18 cellular contexts compared by ENCODE assay signal in genomic region chr7:107686816-107687387, GRCh38.
"Had no signal": no experiment of that assay in that cellular context is flagged by ENCODE, and none has a peak within 500 bp of the region (broad histone marks: within the 10 kb centered on the region; RNA-seq: fewer than 3 reads in every experiment).

No MANE protein-coding gene starts in this region.

- H3K4me1 ChIP-seq: colonic mucosa, pancreas, prostate gland, right lobe of liver, stomach, uterus had no signal

- H3K9me3 ChIP-seq: colonic mucosa, pancreas, prostate gland, right lobe of liver, stomach, uterus had no signal

- ATAC-seq: pancreas, right lobe of liver had no signal

- H3K36me3 Mint-ChIP-seq: memory B cell, naive B cell, type B pancreatic cell had no signal

- H3K27ac Mint-ChIP-seq: nephron, type B pancreatic cell had no signal

- H3K4me3 ChIP-seq: colonic mucosa, pancreas, prostate gland, right lobe of liver, stomach, uterus had no signal

- H3K4me3 Mint-ChIP-seq: memory B cell, naive B cell, nephron, type B pancreatic cell had no signal

- H3K27ac ChIP-seq: colonic mucosa, pancreas, prostate gland, right lobe of liver, stomach, uterus had no signal

- H3K27me3 ChIP-seq: colonic mucosa, pancreas, right lobe of liver, stomach, uterus had no signal

- H3K36me3 ChIP-seq: colonic mucosa, pancreas, prostate gland, right lobe of liver, stomach, uterus had no signal

- DNase-seq: colonic mucosa; foreskin melanocyte; head of caudate nucleus; hippocampal formation; kidney glomerular epithelial cell; midbrain; naive B cell; occipital lobe; pancreas; right lobe of liver; stimulated activated CD4-positive, alpha-beta T cell treated with anti-CD3 and anti-CD28 coated beads, Interleukin-2, amount 100 ng/mL, for 24 hours; stimulated activated naive CD4-positive, alpha-beta T cell; stomach; uterus had no signal
